ENCODE assay signal across 8 cellular contexts in genomic region chr1:235128453-235129328, GRCh38. TPM values are rescaled to one million over a fixed set of nuclear protein-coding genes. Genes with fewer than 3 reads are reported as not detected.
A peak's percentile ranks its signal among the peaks of the same experiment; 100 is the strongest.
DNase-seq lines count a peak whose midpoint lies in the region; ATAC-seq lines count a peak whose summit lies in the region.

TSS of gene TOMM20 (minus strand) at chr1:235128837. CDS start at chr1:235128715, 122 bp downstream.

- no peaks in the 10 kb centered on the region for H3K27me3 ChIP-seq in CD8-positive, alpha-beta memory T cell (ENCODE audit: insufficient read depth, low read length, poor library complexity, severe bottlenecking)

- peak; percentile 89 to 96 (median 95) for DNase-seq in CD8-positive, alpha-beta memory T cell
- DNase-seq in HS-27A (ENCODE audit: low read depth) (peak; percentile 89), NK-92 (lab: John Stamatoyannopoulos, UW; ENCODE audit: unreplicated experiment) (peak; percentile 78), medulla oblongata (ENCODE audit: extremely low spot score) (peak; percentile 98)
- peak; percentile 76 to 83 for DNase-seq in activated CD8-positive, alpha-beta memory T cell treated with anti-CD3 and anti-CD28 coated beads for 1 hour (ENCODE audit: extremely low read depth in 1 of 2, low read depth in 1 of 2)
- peak; percentile 91 for DNase-seq in effector CD8-positive, alpha-beta T cell (lab: John Stamatoyannopoulos, UW)
- peak; percentile 87 for DNase-seq in stimulated activated CD8-positive, alpha-beta memory T cell treated with anti-CD3 and anti-CD28 coated beads, Interleukin-12 subunit alpha, Interleukin-12 subunit beta, amount 100 ng/mL, for 1 hour (ENCODE audit: low read depth)

- no peaks in the 10 kb centered on the region for H3K9me3 Mint-ChIP-seq in CD8-positive, alpha-beta memory T cell

- no peaks in the 10 kb centered on the region for H3K27me3 Mint-ChIP-seq in CD8-positive, alpha-beta memory T cell

- H3K4me1 Mint-ChIP-seq in CD8-positive, alpha-beta memory T cell, result peaks cover 39 to 48% (median 45%) of the 10 kb centered on the region in 3 donors

- peak within 1 kb of the TSS; percentile 93 to 99 (median 97) for H3K4me3 Mint-ChIP-seq in CD8-positive, alpha-beta memory T cell

- POLR2A ChIA-PET in CD8-positive, alpha-beta memory T cell (lab: Charles Lee), result interaction anchor here (0.7 to 1.3 kb wide), 3 partner anchors 24 to 32 kb away, joined by 5 to 8 read pairs (median 6); partner anchors contain the start of gene RBM34

- peak within 1 kb of the TSS; percentile 98 for H3K4me3 ChIP-seq in CD8-positive, alpha-beta memory T cell (ENCODE audit: low read length)

- H3K36me3 Mint-ChIP-seq in CD8-positive, alpha-beta memory T cell, result peaks cover 0 to 50% (median under 1%) of the 10 kb centered on the region in 3 donors

- H3K9me3 ChIP-seq in CD8-positive, alpha-beta memory T cell (ENCODE audit: low read length), result no peaks in the 10 kb centered on the region

- peak within 1 kb of the TSS; percentile 89 for H3K27ac ChIP-seq in CD8-positive, alpha-beta memory T cell (ENCODE audit: low read depth, low read length)

- peaks cover 7% of the 10 kb centered on the region for H3K36me3 ChIP-seq in CD8-positive, alpha-beta memory T cell (ENCODE audit: insufficient read depth, low read length)

- CTCF ChIA-PET in CD8-positive, alpha-beta memory T cell (lab: Charles Lee), result no interaction called here

- peaks cover 40% of the 10 kb centered on the region for H3K4me1 ChIP-seq in CD8-positive, alpha-beta memory T cell (ENCODE audit: insufficient read depth, low read length)

- peak within 1 kb of the TSS; percentile 94 to 99 (median 98) for H3K27ac Mint-ChIP-seq in CD8-positive, alpha-beta memory T cell

- ATAC-seq in GM19467 (IDR thresholded peaks at IDR 0.05; ENCODE audit: unreplicated experiment), result peak; percentile 95

RNA-seq across cellular contexts. Expression of gene TOMM20, which starts in this region (rescaled TPM):
- 100 to 1,000 TPM; 108 to 115 TPM for total RNA-seq in CD8-positive, alpha-beta memory T cell
- 59.8 TPM for polyA plus RNA-seq in CD8-positive, alpha-beta memory T cell

Comparison
In these comparisons a context has a peak if more than half of its experiments do, and no peak if none do; other contexts are left out.
1. Peak in every context shown above with its lines: DNase-seq, ATAC-seq, H3K4me3 ChIP-seq and H3K27ac ChIP-seq.